ENCODE assay signal across 10 cellular contexts in the genomic region with DNA sequence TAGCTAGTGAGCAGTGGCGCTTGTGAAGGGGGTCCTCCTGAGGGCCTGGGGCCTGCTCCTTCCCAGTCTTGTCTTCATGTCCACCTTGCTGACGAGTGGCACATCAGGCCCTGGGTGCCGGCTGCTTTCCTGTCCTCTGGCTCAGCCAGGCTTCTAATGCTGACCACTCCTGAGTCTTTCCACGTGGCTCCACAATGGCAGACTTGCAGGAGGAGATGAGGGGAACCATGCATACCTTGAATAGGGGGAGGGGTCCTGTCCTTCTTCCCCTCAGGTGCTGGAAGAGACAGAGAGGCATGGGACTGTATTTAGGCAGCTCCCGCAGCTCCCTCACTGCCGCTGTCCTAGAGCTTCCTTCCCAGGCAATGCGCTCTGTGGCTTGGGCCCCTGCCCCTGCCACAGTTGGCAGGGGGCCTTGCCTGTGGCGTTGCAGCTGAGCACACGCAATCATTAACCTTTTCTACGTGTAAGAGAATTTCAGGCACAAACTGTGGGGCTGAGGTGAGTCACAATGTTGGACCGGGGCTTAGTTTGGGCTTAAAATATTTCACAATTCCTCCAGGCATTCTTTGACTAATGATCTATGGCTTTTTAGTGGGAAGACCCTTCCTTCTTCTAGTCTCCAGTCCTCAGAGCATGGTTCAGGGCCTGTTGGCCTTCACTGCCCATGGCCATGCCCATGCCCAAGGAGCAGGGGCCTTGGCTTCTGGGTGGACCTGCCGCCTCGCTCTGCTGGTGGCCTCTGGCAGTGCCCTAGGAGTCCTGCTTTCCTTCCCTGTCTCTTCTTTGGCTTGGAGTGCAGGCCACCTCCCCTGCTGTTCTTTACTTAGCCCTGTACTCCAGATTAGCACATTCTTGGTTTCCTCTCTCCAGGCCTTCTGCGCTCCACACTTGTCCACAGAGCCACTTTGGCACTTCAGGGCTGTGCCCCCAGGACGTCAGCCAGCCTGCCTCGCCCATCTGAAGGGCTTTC. TPM values are rescaled to one million over a fixed set of nuclear protein-coding genes. Genes with fewer than 3 reads are reported as not detected.
DNase-seq lines count a peak whose midpoint lies in the region; ATAC-seq, FAIRE-seq and TF ChIP-seq lines count a peak whose summit lies in the region.
"Had no signal": no experiment of that assay in that cellular context is flagged by ENCODE, and none has a peak within 500 bp of the region (broad histone marks: within the 10 kb centered on the region; RNA-seq: fewer than 3 reads in every experiment).

No MANE protein-coding gene starts in this region.

- TF ChIP-seq CTCF in astrocyte (IDR thresholded peaks at IDR 0.05; ENCODE audit: insufficient read depth, low read depth, low read length), result no peak

- DNase-seq in HK-2 (ENCODE audit: unreplicated experiment), result peak; percentile 84
- peak; percentile 92 for DNase-seq in astrocyte (ENCODE audit: low read depth)
- peak; percentile 39 for DNase-seq in iPS-NIHi11 (ENCODE audit: low spot score)
- no peak for DNase-seq in SHP77 treated with DMSO at 0.1 percent for 48 hours (lab: John Stamatoyannopoulos, UW)
- no peak for DNase-seq in urothelium cell line (ENCODE audit: low spot score)
- DNase-seq: stimulated activated CD8-positive, alpha-beta memory T cell treated with anti-CD3 and anti-CD28 coated beads, Interleukin-4, amount 100 ng/mL, for 48 hours had no signal

- H3K27ac Mint-ChIP-seq in astrocyte (ENCODE audit: unreplicated experiment), result no peak overlapping the region

- H3K79me2 ChIP-seq in astrocyte (ENCODE audit: insufficient read depth, low read length), result peaks cover 96% of the 10 kb centered on the region

- H3K4me3 Mint-ChIP-seq in astrocyte (ENCODE audit: unreplicated experiment), result no peak overlapping the region

- H3K36me3 Mint-ChIP-seq in astrocyte (ENCODE audit: low read depth, unreplicated experiment), result peaks cover under 1% of the 10 kb centered on the region

- H3K4me3 ChIP-seq in astrocyte (ENCODE audit: insufficient read depth, low read depth, low read length) (no peak overlapping the region), stomach smooth muscle (ENCODE audit: low read length in 2 of 2) (peak overlapping the region in 1 of 2 donors; percentile 35)

- H3K27me3 Mint-ChIP-seq in astrocyte (ENCODE audit: low read depth, unreplicated experiment), result no peaks in the 10 kb centered on the region

- H3K27ac ChIP-seq in astrocyte (ENCODE audit: low read depth, low read length), result peak overlapping the region; percentile 13
- peak overlapping the region; percentile 70 for H3K27ac ChIP-seq in stomach smooth muscle (ENCODE audit: low read length)

- no peak overlapping the region for H2AFZ ChIP-seq in astrocyte (ENCODE audit: low read depth, low read length)

- H3K4me1 Mint-ChIP-seq in astrocyte (ENCODE audit: low read depth, unreplicated experiment), result peaks cover 32% of the 10 kb centered on the region

- H3K27me3 ChIP-seq in astrocyte (ENCODE audit: insufficient read depth, low read length) (no peaks in the 10 kb centered on the region), stomach smooth muscle (ENCODE audit: control insufficient read depth in 1 of 2, insufficient read depth in 2 of 2, low read length in 2 of 2) (no peaks in the 10 kb centered on the region)

- peaks cover 97% of the 10 kb centered on the region for H4K20me1 ChIP-seq in astrocyte (ENCODE audit: insufficient read depth, low read length)

- peak overlapping the region; percentile 64 for H3K4me2 ChIP-seq in astrocyte (ENCODE audit: low read length)

- H3K4me1 ChIP-seq in astrocyte (ENCODE audit: insufficient read depth, low read length) (peaks cover 25% of the 10 kb centered on the region), stomach smooth muscle (ENCODE audit: control insufficient read depth, insufficient read depth, low read length) (peaks cover 51% of the 10 kb centered on the region)

- no peaks in the 10 kb centered on the region for H3K9me3 Mint-ChIP-seq in astrocyte (ENCODE audit: unreplicated experiment)

- no peak overlapping the region for H3K9ac ChIP-seq in astrocyte (ENCODE audit: low read length)
- peak overlapping the region in 1 of 2 donors; percentile 34 for H3K9ac ChIP-seq in stomach smooth muscle (ENCODE audit: low read length in 2 of 2)

- H3K9me3 ChIP-seq in astrocyte (ENCODE audit: insufficient read depth, low read depth, low read length), result no peaks in the 10 kb centered on the region
- no peaks in the 10 kb centered on the region for H3K9me3 ChIP-seq in stomach smooth muscle (ENCODE audit: control insufficient read depth in 2 of 2, low read length in 2 of 2)

- FAIRE-seq in astrocyte (lab: Jason Lieb, UNC) (no peak), urothelium cell line (lab: Jason Lieb, UNC) (no peak)
- FAIRE-seq: GM19239 had no signal

- ATAC-seq in GM21447 (IDR thresholded peaks at IDR 0.05; ENCODE audit: unreplicated experiment), result no peak
- no peak for ATAC-seq in HG03521 (IDR thresholded peaks at IDR 0.05; ENCODE audit: unreplicated experiment)

- H3K36me3 ChIP-seq in astrocyte (ENCODE audit: insufficient read depth, low read length), result no peaks in the 10 kb centered on the region
- H3K36me3 ChIP-seq in stomach smooth muscle (ENCODE audit: control insufficient read depth in 2 of 2, insufficient read depth in 2 of 2, low read length in 2 of 2), result no peaks in the 10 kb centered on the region

RNA-seq across cellular contexts. Expression of a gene that starts 39.1 kb away (rescaled TPM):
- total RNA-seq in astrocyte, result 104 and 108 TPM in 2 replicates

RNA-seq across cellular contexts. Expression of a gene that starts 46.8 kb away (rescaled TPM):
- 0.23 TPM in 1 of 2 replicates, not detected in the other for total RNA-seq in astrocyte

RNA-seq across cellular contexts. Expression of a gene that starts 48.5 kb away (rescaled TPM):
- total RNA-seq in astrocyte, result not detected in 2 replicates

Comparison
In these comparisons a context has a peak if more than half of its experiments do, and no peak if none do; other contexts are left out.
1. DNase-seq: peak in HK-2 (single experiment), astrocyte (single experiment) and iPS-NIHi11 (single experiment); none in SHP77 treated with DMSO at 0.1 percent for 48 hours (single experiment) and urothelium cell line (single experiment).